ENCODE assay signal across 8 cellular contexts in the genomic region with DNA sequence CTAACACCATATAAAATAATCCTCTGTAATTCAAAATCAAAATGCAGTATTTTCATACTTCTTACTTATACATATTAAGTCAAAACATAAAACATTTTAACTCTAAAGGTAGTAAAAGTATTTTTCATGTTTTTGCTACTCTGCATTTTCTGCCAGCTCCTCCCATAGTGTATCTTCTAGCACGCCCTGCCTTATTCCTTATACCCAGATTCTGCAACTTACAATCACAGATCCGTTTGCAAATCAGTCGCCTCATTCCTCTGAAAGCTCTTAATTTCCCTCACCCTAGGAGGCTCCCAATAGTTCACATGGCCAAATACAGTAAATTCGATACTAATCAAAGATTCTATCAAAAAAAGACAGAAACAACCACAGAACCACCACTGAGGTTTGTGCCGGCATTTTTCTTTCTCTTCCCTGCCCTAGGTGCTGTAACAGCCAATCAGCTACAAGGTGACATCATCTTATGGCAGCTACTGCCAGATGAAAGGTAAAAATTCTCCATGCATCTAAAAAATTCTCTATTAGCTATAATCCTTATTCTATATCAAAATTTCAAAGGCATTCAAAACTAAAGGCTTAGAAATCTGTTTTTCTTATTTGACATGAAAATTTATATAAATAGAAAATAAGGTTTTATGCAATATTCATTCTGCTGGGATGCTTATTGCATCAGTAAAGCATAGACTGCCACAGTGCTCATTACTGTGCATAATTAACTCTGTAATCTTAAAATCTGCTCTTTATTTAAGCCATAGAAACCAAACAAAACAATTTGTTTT.
DNase-seq lines count a peak whose midpoint lies in the region; ATAC-seq, FAIRE-seq and TF ChIP-seq lines count a peak whose summit lies in the region.

No MANE protein-coding gene starts in this region.

- peak; percentile 85 for ATAC-seq in activated CD8-positive, alpha-beta T cell treated with anti-CD3 and anti-CD28 coated beads for 36 hours
- ATAC-seq in foreskin keratinocyte = peak; percentile 97
- peak; percentile 84 to 96 (median 90) for ATAC-seq in pancreas
- ATAC-seq in HG03045 (IDR thresholded peaks at IDR 0.05; ENCODE audit: unreplicated experiment) = no peak
- no peak for ATAC-seq in HG02571 (IDR thresholded peaks at IDR 0.05; ENCODE audit: unreplicated experiment)
- no peak for ATAC-seq in GM19351 (IDR thresholded peaks at IDR 0.05; ENCODE audit: unreplicated experiment)

- no peaks in the 10 kb centered on the region for H3K36me3 ChIP-seq in pancreas

- H3K27ac ChIP-seq in foreskin keratinocyte (peak overlapping the region; percentile 41), pancreas (no peak overlapping the region)

- H3K4me3 ChIP-seq in pancreas = peak overlapping the region in 2 of 4 donors; percentile 15 to 31

- peaks cover 18% of the 10 kb centered on the region for H3K4me1 Mint-ChIP-seq in activated CD8-positive, alpha-beta T cell treated with anti-CD3 and anti-CD28 coated beads for 36 hours (ENCODE audit: low read depth)

- no peaks in the 10 kb centered on the region for H3K4me1 ChIP-seq in foreskin keratinocyte
- no peaks in the 10 kb centered on the region for H3K4me1 ChIP-seq in pancreas

- H3K27ac Mint-ChIP-seq in activated CD8-positive, alpha-beta T cell treated with anti-CD3 and anti-CD28 coated beads for 36 hours = no peak overlapping the region

- H3K4me3 Mint-ChIP-seq in activated CD8-positive, alpha-beta T cell treated with anti-CD3 and anti-CD28 coated beads for 36 hours = peak overlapping the region; percentile 66

- H3K27me3 ChIP-seq in foreskin keratinocyte = no peaks in the 10 kb centered on the region
- H3K27me3 ChIP-seq in pancreas = no peaks in the 10 kb centered on the region

- POLR2A ChIA-PET in activated CD8-positive, alpha-beta T cell treated with anti-CD3 and anti-CD28 coated beads for 36 hours (lab: Charles Lee) = interaction anchor here (0.6 to 1.3 kb wide), 3 partner anchors 14 to 683 kb away, joined by 3 read pairs; a partner anchor contains a TSS

- no peaks in the 10 kb centered on the region for H3K9me3 ChIP-seq in pancreas

- no peaks in the 10 kb centered on the region for H3K36me3 Mint-ChIP-seq in activated CD8-positive, alpha-beta T cell treated with anti-CD3 and anti-CD28 coated beads for 36 hours (ENCODE audit: low read depth)

- peak; percentile 4 to 23 for DNase-seq in stimulated activated CD4-positive, alpha-beta T cell treated with anti-CD3 and anti-CD28 coated beads, Interleukin-2, amount 100 ng/mL, for 24 hours
- no peak for DNase-seq in stimulated activated CD4-positive, alpha-beta T cell treated with anti-CD3 and anti-CD28 coated beads, Interleukin-4, amount 100 ng/mL, for 1 hour
- peak; percentile 47 for DNase-seq in activated CD8-positive, alpha-beta T cell treated with anti-CD3 and anti-CD28 coated beads for 36 hours
- peak; percentile 17 to 63 for DNase-seq in foreskin keratinocyte
- DNase-seq in pancreas = peak in 1 of 6 donors; percentile 13

- CTCF ChIA-PET in activated CD8-positive, alpha-beta T cell treated with anti-CD3 and anti-CD28 coated beads for 36 hours (lab: Charles Lee) = interaction anchor here (0.9 to 3.6 kb wide), 5 partner anchors 8 to 142 kb away, joined by 3 to 26 read pairs (median 6); no protein-coding TSS in a partner anchor

- H3K9me3 Mint-ChIP-seq in activated CD8-positive, alpha-beta T cell treated with anti-CD3 and anti-CD28 coated beads for 36 hours = no peaks in the 10 kb centered on the region

- WGBS in pancreas, 2 donors = 36 to 60% methylated on average over 5 of the region's 5 CpGs

- H3K27me3 Mint-ChIP-seq in activated CD8-positive, alpha-beta T cell treated with anti-CD3 and anti-CD28 coated beads for 36 hours = no peaks in the 10 kb centered on the region

- no peak for TF ChIP-seq CTCF in activated CD8-positive, alpha-beta T cell treated with anti-CD3 and anti-CD28 coated beads for 36 hours (IDR thresholded peaks at IDR 0.05)
- TF ChIP-seq CTCF in foreskin keratinocyte (conservative IDR thresholded peaks at IDR 0.05) (no peak), pancreas (IDR thresholded peaks at IDR 0.05) (no peak)

- intact Hi-C loops in activated CD8-positive, alpha-beta T cell treated with anti-CD3 and anti-CD28 coated beads for 36 hours (cut with micrococcal nuclease) = no loop called here
- intact Hi-C loops in pancreas (cut with DNase I) = no loop called here

- FAIRE-seq in pancreas (lab: Jason Lieb, UNC) = no peak

Comparison
In these comparisons a context has a peak if more than half of its experiments do, and no peak if none do; other contexts are left out.
1. ATAC-seq: peak in activated CD8-positive, alpha-beta T cell treated with anti-CD3 and anti-CD28 coated beads for 36 hours (single experiment), foreskin keratinocyte (single experiment) and pancreas (4 of 4); none in HG03045 (single experiment), HG02571 (single experiment) and GM19351 (single experiment).